ENCODE assay signal across 14 cellular contexts in the genomic region with DNA sequence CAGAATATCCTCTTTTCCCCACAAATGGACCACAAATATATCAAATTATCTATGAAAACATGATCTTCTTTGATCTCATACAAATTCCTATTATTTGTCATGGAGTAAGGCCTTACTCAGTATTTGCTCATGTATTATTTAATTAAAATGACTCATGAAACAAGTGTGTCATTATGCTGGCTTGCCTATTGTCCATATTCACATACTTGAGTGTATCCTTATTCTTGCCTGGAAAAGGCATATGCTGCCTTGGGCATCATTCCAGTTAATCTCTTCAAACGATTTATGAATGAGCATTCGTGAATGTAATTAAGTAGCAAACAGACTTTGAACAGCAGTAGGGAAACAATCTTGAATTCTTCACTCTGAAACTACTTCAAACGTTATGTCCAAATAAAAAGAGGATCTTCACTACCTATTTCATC. TPM values are rescaled to one million over a fixed set of nuclear protein-coding genes. Genes with fewer than 3 reads are reported as not detected.
DNase-seq lines count a peak whose midpoint lies in the region; ATAC-seq and TF ChIP-seq lines count a peak whose summit lies in the region.
"Had no signal": no experiment of that assay in that cellular context is flagged by ENCODE, and none has a peak within 500 bp of the region (broad histone marks: within the 10 kb centered on the region; RNA-seq: fewer than 3 reads in every experiment).

No MANE protein-coding gene starts in this region.

- no peak overlapping the region for H3K4me3 ChIP-seq in AG10803 (ENCODE audit: low read length)
- H3K4me3 ChIP-seq in MG63: no peak overlapping the region
- H3K4me3 ChIP-seq in Panc1 (ENCODE audit: low read depth in 2 of 2, low read length in 2 of 2): peak overlapping the region in 1 of 2 experiments; percentile 52; a peak in 1 of 4 replicates
- no peak overlapping the region for H3K4me3 ChIP-seq in fibroblast of the aortic adventitia (ENCODE audit: low read depth, low read length)
- H3K4me3 ChIP-seq in uterus: no peak overlapping the region
- H3K4me3 ChIP-seq: gastrocnemius medialis, SJCRH30 had no signal

- no peak for TF ChIP-seq POLR2A in uterus (IDR thresholded peaks at IDR 0.05)

- H3K27ac ChIP-seq in Panc1 (ENCODE audit: low read length) (no peak overlapping the region), uterus (no peak overlapping the region)
- H3K27ac ChIP-seq: gastrocnemius medialis, SJCRH30 had no signal

- CTCF ChIA-PET in Panc1 (lab: Charles Lee): interaction anchor here (0.6 to 0.7 kb wide), 2 partner anchors 14 to 662 kb away, joined by 5 to 14 read pairs; no protein-coding TSS in a partner anchor

- no peak overlapping the region for H3K4me3 Mint-ChIP-seq in activated naive CD8-positive, alpha-beta T cell treated with anti-CD3 and anti-CD28 coated beads for 36 hours
- H3K4me3 Mint-ChIP-seq: activated naive CD8-positive, alpha-beta T cell treated with anti-CD3 and anti-CD28 coated beads, Interleukin-2, amount 50 U/mL, for 24 hours had no signal

- intact Hi-C loops in Panc1 (cut with micrococcal nuclease; ENCODE audit: unreplicated experiment) (no loop called here), uterus (cut with DNase I; ENCODE audit: low total_unique reads) (no loop called here)

- H3K27me3 Mint-ChIP-seq in activated naive CD8-positive, alpha-beta T cell treated with anti-CD3 and anti-CD28 coated beads for 36 hours: peaks cover 34% of the 10 kb centered on the region

- no peaks in the 10 kb centered on the region for H3K9me3 Mint-ChIP-seq in activated naive CD8-positive, alpha-beta T cell treated with anti-CD3 and anti-CD28 coated beads for 36 hours
- H3K9me3 Mint-ChIP-seq: activated naive CD8-positive, alpha-beta T cell treated with anti-CD3 and anti-CD28 coated beads, Interleukin-2, amount 50 U/mL, for 24 hours had no signal

- in situ Hi-C loops in Panc1 (cut with HindIII; ENCODE audit: low pct_unique_long_range_greater_than_20kb, low sequenced_read_pairs): no loop called here

- TF ChIP-seq CTCF in AG10803 (conservative IDR thresholded peaks at IDR 0.05; ENCODE audit: low read length) (no peak), Panc1 (IDR thresholded peaks at IDR 0.05) (no peak), fibroblast of the aortic adventitia (IDR thresholded peaks at IDR 0.05; ENCODE audit: insufficient read depth, low read length) (no peak), uterus (IDR thresholded peaks at IDR 0.05) (no peak)

- H3K9me3 ChIP-seq in MG63: no peaks in the 10 kb centered on the region
- no peaks in the 10 kb centered on the region for H3K9me3 ChIP-seq in Panc1 (ENCODE audit: control insufficient read depth, insufficient read depth, low read depth, low read length)
- no peaks in the 10 kb centered on the region for H3K9me3 ChIP-seq in uterus
- H3K9me3 ChIP-seq: gastrocnemius medialis, SJCRH30 had no signal

- H3K36me3 ChIP-seq in MG63: no peaks in the 10 kb centered on the region
- no peaks in the 10 kb centered on the region for H3K36me3 ChIP-seq in Panc1 (ENCODE audit: control insufficient read depth, insufficient read depth, low read length)
- no peaks in the 10 kb centered on the region for H3K36me3 ChIP-seq in uterus
- H3K36me3 ChIP-seq: gastrocnemius medialis, SJCRH30 had no signal

- H3K4me1 ChIP-seq in Panc1 (ENCODE audit: control insufficient read depth, insufficient read depth, low read length): peaks cover 13% of the 10 kb centered on the region
- H3K4me1 ChIP-seq in uterus: no peaks in the 10 kb centered on the region

- no peaks in the 10 kb centered on the region for H3K36me3 Mint-ChIP-seq in activated naive CD8-positive, alpha-beta T cell treated with anti-CD3 and anti-CD28 coated beads for 36 hours

- H3K27me3 ChIP-seq in MG63 (no peaks in the 10 kb centered on the region), Panc1 (ENCODE audit: control insufficient read depth, insufficient read depth, low read length) (peaks cover 7% of the 10 kb centered on the region), uterus (no peaks in the 10 kb centered on the region)
- H3K27me3 ChIP-seq: SJCRH30 had no signal

- ATAC-seq in Panc1 (peak; percentile 59), GM21390 (IDR thresholded peaks at IDR 0.05; ENCODE audit: unreplicated experiment) (no peak), HG02852 (IDR thresholded peaks at IDR 0.05; ENCODE audit: unreplicated experiment) (no peak)
- ATAC-seq: activated naive CD8-positive, alpha-beta T cell treated with anti-CD3 and anti-CD28 coated beads, Interleukin-2, amount 50 U/mL, for 24 hours; gastrocnemius medialis had no signal

- no peak overlapping the region for H3K27ac Mint-ChIP-seq in activated naive CD8-positive, alpha-beta T cell treated with anti-CD3 and anti-CD28 coated beads for 36 hours
- H3K27ac Mint-ChIP-seq: activated naive CD8-positive, alpha-beta T cell treated with anti-CD3 and anti-CD28 coated beads, Interleukin-2, amount 50 U/mL, for 24 hours had no signal

- DNase-seq in AG10803 (ENCODE audit: low read depth) (peak; percentile 55), MG63 (peak; percentile 28), Panc1 (ENCODE audit: low read depth, low spot score) (no peak), fibroblast of the aortic adventitia (ENCODE audit: low read depth) (peak; percentile 83), uterus (no peak)
- no peak for DNase-seq in activated naive CD8-positive, alpha-beta T cell treated with anti-CD3 and anti-CD28 coated beads for 36 hours
- DNase-seq: activated CD4-positive, alpha-beta T cell treated with anti-CD3 and anti-CD28 coated beads for 48 hours; activated naive CD8-positive, alpha-beta T cell treated with anti-CD3 and anti-CD28 coated beads, Interleukin-2, amount 50 U/mL, for 24 hours; C1 segment of cervical spinal cord; gastrocnemius medialis; retina had no signal

- peaks cover 6% of the 10 kb centered on the region for H3K4me1 Mint-ChIP-seq in activated naive CD8-positive, alpha-beta T cell treated with anti-CD3 and anti-CD28 coated beads for 36 hours

- POLR2A ChIA-PET in Panc1 (lab: Charles Lee): no interaction called here

- no TSS peak for BruUV-seq in Panc1 (replicated peaks; lab: Mats Ljungman, UMichigan)

RNA-seq across cellular contexts. Expression of a gene that starts 22.6 kb away (rescaled TPM):
- total RNA-seq in MG63 (2014; rRNA removed; shearing (Covaris generic); ENCODE audit: low replicate concordance): 6.3 and 16.9 TPM in 2 replicates
- 38.7 TPM for total RNA-seq in Panc1 (2021; ENCODE audit: unreplicated experiment)
- 126 TPM for polyA plus RNA-seq in Panc1 (2012; ENCODE audit: insufficient read length)
- 15.0 and 22.4 TPM in 2 replicates for total RNA-seq in fibroblast of the aortic adventitia (ENCODE audit: low replicate concordance)
- 10 to 100 TPM; 54.9 to 57.9 TPM for total RNA-seq in activated naive CD8-positive, alpha-beta T cell treated with anti-CD3 and anti-CD28 coated beads for 36 hours
- 10 to 100 TPM in 3 of 4 donors, under 1 TPM in 1; 0.26 to 23.1 (median 16.1) TPM for total RNA-seq in uterus

RNA-seq across cellular contexts. Expression of a gene that starts 45.6 kb away (rescaled TPM):
- 39.1 and 43.1 TPM in 2 replicates for total RNA-seq in MG63 (2014; rRNA removed; shearing (Covaris generic); ENCODE audit: low replicate concordance)
- total RNA-seq in Panc1 (2021; ENCODE audit: unreplicated experiment): 17.1 TPM
- polyA plus RNA-seq in Panc1 (2012; ENCODE audit: insufficient read length): 13.2 TPM
- 8.7 and 71.8 TPM in 2 replicates for total RNA-seq in fibroblast of the aortic adventitia (ENCODE audit: low replicate concordance)
- not detected for total RNA-seq in activated naive CD8-positive, alpha-beta T cell treated with anti-CD3 and anti-CD28 coated beads for 36 hours
- total RNA-seq in uterus: 10 to 100 TPM; 16.6 to 86.8 (median 28.2) TPM

Comparison
In these comparisons a context has a peak if more than half of its experiments do, and no peak if none do; other contexts are left out.
1. DNase-seq: peak in AG10803 (single experiment), MG63 (single experiment) and fibroblast of the aortic adventitia (single experiment); none in Panc1 (single experiment), activated naive CD8-positive, alpha-beta T cell treated with anti-CD3 and anti-CD28 coated beads for 36 hours (single experiment) and uterus (0 of 2).